ENCODE assay signal across 1 cellular context in genomic region chr17:1002771-1003555, GRCh38.
TF ChIP-seq lines count a peak whose summit lies in the region.

No MANE protein-coding gene starts in this region.

TF ChIP-seq in GM12878, 131 proteins besides CTCF, POLR2A, EP300 and RAD21 (continued from another document):
- no peak for TF ChIP-seq E2F8 (IDR thresholded peaks at IDR 0.05; ENCODE audit: low read depth, partially characterized antibody)
- no peak for TF ChIP-seq ATF7 (IDR thresholded peaks at IDR 0.05; ENCODE audit: low read depth)
- TF ChIP-seq RBBP5 (conservative IDR thresholded peaks at IDR 0.05): no peak
